ENCODE assay signal across 8 cellular contexts in genomic region chr2:156589381-156590079, GRCh38.
DNase-seq lines count a peak whose midpoint lies in the region; ATAC-seq and TF ChIP-seq lines count a peak whose summit lies in the region.

No MANE protein-coding gene starts in this region.

- no peak overlapping the region for H3K4me3 Mint-ChIP-seq in activated CD4-positive, alpha-beta T cell treated with anti-CD3 and anti-CD28 coated beads, Interleukin-2, amount 10 ng/mL, durations not matched to agents 7 days and 5 days

- no peak for TF ChIP-seq POLR2A in gastroesophageal sphincter (IDR thresholded peaks at IDR 0.05)

- CTCF ChIA-PET in activated CD4-positive, alpha-beta T cell treated with anti-CD3 and anti-CD28 coated beads, Interleukin-2, amount 10 ng/mL, durations not matched to agents 7 days and 5 days (lab: Charles Lee) = interaction anchor here (0.7 to 1.8 kb wide), 7 partner anchors 8 to 260 kb away, joined by 3 to 5 read pairs (median 3); no protein-coding TSS in a partner anchor

- ATAC-seq in HG02588 (IDR thresholded peaks at IDR 0.05; ENCODE audit: unreplicated experiment) (peak; percentile 63), gastroesophageal sphincter (peak; percentile 62), GM21825 (IDR thresholded peaks at IDR 0.05; ENCODE audit: unreplicated experiment) (no peak)

- DNase-seq in AG10803 (ENCODE audit: low read depth) (peak; percentile 58), NCI-H2107 (lab: John Stamatoyannopoulos, UW) (peak; percentile 5), retinal pigment epithelial cell (ENCODE audit: low read depth) (no peak)
- DNase-seq in activated CD4-positive, alpha-beta T cell treated with anti-CD3 and anti-CD28 coated beads, Interleukin-2, amount 10 ng/mL, durations not matched to agents 7 days and 5 days = peak; percentile 35

- TF ChIP-seq CTCF in AG10803 (conservative IDR thresholded peaks at IDR 0.05; ENCODE audit: low read length) (peak; percentile 67), GM12872 (IDR thresholded peaks at IDR 0.05; ENCODE audit: insufficient read depth, low read depth, low read length) (0 out of 3 replicates have a peak, but pooled peaks have one; percentile 45), gastroesophageal sphincter (IDR thresholded peaks at IDR 0.05) (peak; percentile 21 to 67 (median 50)), retinal pigment epithelial cell (conservative IDR thresholded peaks at IDR 0.05; ENCODE audit: low read depth, low read length) (peak; percentile 49)

- no peaks in the 10 kb centered on the region for H3K9me3 ChIP-seq in gastroesophageal sphincter

- H3K27ac ChIP-seq in gastroesophageal sphincter = no peak overlapping the region

- 11 to 16% methylated on average over 10 of the region's 10 CpGs for WGBS in gastroesophageal sphincter (ENCODE audit: low coverage in 1 of 2), 2 donors

- POLR2A ChIA-PET in activated CD4-positive, alpha-beta T cell treated with anti-CD3 and anti-CD28 coated beads, Interleukin-2, amount 10 ng/mL, durations not matched to agents 7 days and 5 days (lab: Charles Lee) = no interaction called here

- no peaks in the 10 kb centered on the region for H3K36me3 Mint-ChIP-seq in activated CD4-positive, alpha-beta T cell treated with anti-CD3 and anti-CD28 coated beads, Interleukin-2, amount 10 ng/mL, durations not matched to agents 7 days and 5 days (ENCODE audit: low read depth)

- H3K4me1 ChIP-seq in gastroesophageal sphincter = peaks cover 0 to 9% (median 2%) of the 10 kb centered on the region in 3 donors

- H3K4me1 Mint-ChIP-seq in activated CD4-positive, alpha-beta T cell treated with anti-CD3 and anti-CD28 coated beads, Interleukin-2, amount 10 ng/mL, durations not matched to agents 7 days and 5 days = peaks cover 3% of the 10 kb centered on the region

- no peak for TF ChIP-seq EP300 in gastroesophageal sphincter (IDR thresholded peaks at IDR 0.05)

- H3K27ac Mint-ChIP-seq in activated CD4-positive, alpha-beta T cell treated with anti-CD3 and anti-CD28 coated beads, Interleukin-2, amount 10 ng/mL, durations not matched to agents 7 days and 5 days = no peak overlapping the region

- H3K36me3 ChIP-seq in gastroesophageal sphincter = peaks cover 0 to 8% of the 10 kb centered on the region in 2 donors

- H3K27me3 ChIP-seq in gastroesophageal sphincter = no peaks in the 10 kb centered on the region

- H3K4me3 ChIP-seq in AG10803 (ENCODE audit: low read length) (no peak overlapping the region), gastroesophageal sphincter (no peak overlapping the region), retinal pigment epithelial cell (ENCODE audit: low read length) (no peak overlapping the region)

- no peaks in the 10 kb centered on the region for H3K27me3 Mint-ChIP-seq in activated CD4-positive, alpha-beta T cell treated with anti-CD3 and anti-CD28 coated beads, Interleukin-2, amount 10 ng/mL, durations not matched to agents 7 days and 5 days

- no peaks in the 10 kb centered on the region for H3K9me3 Mint-ChIP-seq in activated CD4-positive, alpha-beta T cell treated with anti-CD3 and anti-CD28 coated beads, Interleukin-2, amount 10 ng/mL, durations not matched to agents 7 days and 5 days
